ENCODE assay signal across 11 cellular contexts in the genomic region with DNA sequence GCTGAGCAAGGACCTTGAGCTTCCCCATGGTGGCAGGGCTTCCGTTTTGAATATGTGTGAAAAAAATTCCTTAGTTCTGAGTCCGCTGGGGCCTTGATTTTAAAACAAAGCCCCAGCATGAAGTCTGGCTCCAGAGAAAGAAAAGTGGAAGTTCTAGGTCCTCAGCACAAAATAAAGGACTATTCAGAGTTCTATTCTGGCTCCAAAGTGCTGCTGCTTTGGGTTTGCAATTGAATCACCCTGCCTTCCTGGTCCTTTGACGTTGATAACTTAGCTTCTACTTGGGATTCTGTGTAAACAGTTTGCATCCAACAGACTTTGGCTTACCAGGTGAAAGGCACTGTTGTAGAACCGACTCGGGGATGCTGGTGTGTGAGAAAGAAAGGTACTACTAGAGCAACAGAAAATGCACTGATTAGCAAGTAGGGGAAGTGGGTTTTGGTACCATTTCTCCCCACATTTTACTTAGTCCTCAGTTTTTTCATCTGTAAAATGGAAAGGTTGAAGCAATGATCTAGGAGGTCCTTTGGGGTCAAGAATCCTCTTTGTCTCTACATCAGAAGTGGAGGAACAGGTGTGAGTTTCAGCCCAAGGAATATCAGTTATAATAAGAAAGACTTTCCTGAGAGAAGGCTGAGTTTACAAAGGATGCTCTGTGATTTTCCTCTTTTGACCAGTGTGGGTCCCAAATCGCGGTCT. TPM values are rescaled to one million over a fixed set of nuclear protein-coding genes. Genes with fewer than 3 reads are reported as not detected.
DNase-seq lines count a peak whose midpoint lies in the region; ATAC-seq and TF ChIP-seq lines count a peak whose summit lies in the region.
"Had no signal": no experiment of that assay in that cellular context is flagged by ENCODE, and none has a peak within 500 bp of the region (broad histone marks: within the 10 kb centered on the region; RNA-seq: fewer than 3 reads in every experiment).

No MANE protein-coding gene starts in this region.

- TF ChIP-seq POLR2A in heart left ventricle (IDR thresholded peaks at IDR 0.05) = no peak
- TF ChIP-seq POLR2A in uterus (IDR thresholded peaks at IDR 0.05) = no peak

- no peaks in the 10 kb centered on the region for H4K20me1 ChIP-seq in hepatocyte (ENCODE audit: insufficient read depth, poor library complexity, severe bottlenecking)

- peak overlapping the region; percentile 62 for H2BK12ac ChIP-seq in trophoblast cell (ENCODE audit: low read length)

- H3K18ac ChIP-seq in trophoblast cell (ENCODE audit: low read length) = peak overlapping the region; percentile 70

- H3K4me1 ChIP-seq in heart left ventricle (peaks cover 3 to 93% (median 71%) of the 10 kb centered on the region in 12 donors), hepatocyte (ENCODE audit: insufficient read depth) (peaks cover 28% of the 10 kb centered on the region), trophoblast cell (ENCODE audit: control insufficient read depth in 1 of 2, insufficient read depth in 2 of 2, low read length in 2 of 2) (peaks cover 17 to 19% of the 10 kb centered on the region in 2 experiments), uterus (peaks cover 0 to 12% of the 10 kb centered on the region in 2 donors)

- no peaks in the 10 kb centered on the region for H3K27me3 ChIP-seq in heart left ventricle
- H3K27me3 ChIP-seq in hepatocyte = no peaks in the 10 kb centered on the region
- H3K27me3 ChIP-seq in trophoblast cell (ENCODE audit: insufficient read depth, low read length) = no peaks in the 10 kb centered on the region
- no peaks in the 10 kb centered on the region for H3K27me3 ChIP-seq in uterus

- H3K4me2 ChIP-seq in hepatocyte (peak overlapping the region; percentile 6), trophoblast cell (ENCODE audit: low read length) (peak overlapping the region; percentile 2)

- H3K4ac ChIP-seq in trophoblast cell (ENCODE audit: low read depth, low read length) = peak overlapping the region; percentile 42

- intact Hi-C loops in heart left ventricle (cut with DNase I) = no loop called here
- intact Hi-C loops in Right ventricle myocardium inferior (cut with DNase I) = no loop called here
- intact Hi-C loops in uterus (cut with DNase I; ENCODE audit: low total_unique reads) = no loop called here

- H3K4me3 ChIP-seq in heart left ventricle (no peak overlapping the region), hepatocyte (no peak overlapping the region), trophoblast cell (ENCODE audit: low read depth, low read length) (no peak overlapping the region), uterus (no peak overlapping the region)

- H3K36me3 ChIP-seq in heart left ventricle = peaks cover 0 to 2% (median 0%) of the 10 kb centered on the region in 9 donors
- no peaks in the 10 kb centered on the region for H3K36me3 ChIP-seq in hepatocyte (replicated peaks; ENCODE audit: insufficient read depth, low read depth)
- H3K36me3 ChIP-seq in trophoblast cell (ENCODE audit: control insufficient read depth in 1 of 2, insufficient read depth in 2 of 2, low read length in 2 of 2) = peaks cover 6 to 7% of the 10 kb centered on the region in 2 experiments
- no peaks in the 10 kb centered on the region for H3K36me3 ChIP-seq in uterus

- H2BK5ac ChIP-seq in trophoblast cell (ENCODE audit: low read depth, low read length, poor library complexity) = peak overlapping the region; percentile 90

- H3K14ac ChIP-seq in trophoblast cell (ENCODE audit: low read length) = peak overlapping the region; percentile 63

- H4K91ac ChIP-seq in trophoblast cell (ENCODE audit: low read depth, low read length) = peak overlapping the region; percentile 89

- H3K9me2 ChIP-seq in hepatocyte (replicated peaks; ENCODE audit: insufficient read depth) = no peaks in the 10 kb centered on the region

- H3K79me2 ChIP-seq in hepatocyte (no peaks in the 10 kb centered on the region), trophoblast cell (ENCODE audit: control insufficient read depth, insufficient read depth, low read length, poor library complexity) (peaks cover 5% of the 10 kb centered on the region)

- WGBS in heart left ventricle, 4 donors = 57 to 68% (median 64%) methylated on average over 7 of the region's 7 CpGs
- 62% methylated on average over 7 of the region's 7 CpGs for WGBS in hepatocyte (ENCODE audit: low lambda C conversion rate, missing lambda C conversion rate)
- no CpG with 5 or more reads among the region's 7 CpGs for WGBS in trophoblast cell (ENCODE audit: extremely low coverage, insufficient coverage, insufficient read length)

- H2AK5ac ChIP-seq in trophoblast cell (ENCODE audit: low read length) = peak overlapping the region; percentile 81

- H4K12ac ChIP-seq in trophoblast cell (ENCODE audit: low read depth, low read length) = no peak overlapping the region

- H2AFZ ChIP-seq in hepatocyte (peak overlapping the region; percentile 30), trophoblast cell (ENCODE audit: insufficient read depth, low read length, poor library complexity) (no peak overlapping the region)

- ATAC-seq in heart left ventricle (peak in 1 of 4 donors; percentile 17), Right ventricle myocardium inferior (no peak), GM18870 (IDR thresholded peaks at IDR 0.05; ENCODE audit: unreplicated experiment) (no peak)
- ATAC-seq: activated T-helper 17 cell treated with anti-CD3 and anti-CD28 coated beads, Interleukin-2, amount 50 U/mL, for 72 hours had no signal

- H3K27ac ChIP-seq in heart left ventricle = peak overlapping the region; percentile 34 to 87 (median 72)
- H3K27ac ChIP-seq in hepatocyte = peak overlapping the region; percentile 78
- H3K27ac ChIP-seq in trophoblast cell (ENCODE audit: low read depth, low read length) = peak overlapping the region; percentile 91
- peak overlapping the region; percentile 58 to 79 for H3K27ac ChIP-seq in uterus

- no peak overlapping the region for H3K23ac ChIP-seq in trophoblast cell (ENCODE audit: low read length)

- H3K9ac ChIP-seq in trophoblast cell (ENCODE audit: low read length) = no peak overlapping the region

- H4K8ac ChIP-seq in trophoblast cell (ENCODE audit: low read depth, low read length) = peak overlapping the region; percentile 76

- no peaks in the 10 kb centered on the region for H3K9me3 ChIP-seq in heart left ventricle
- no peaks in the 10 kb centered on the region for H3K9me3 ChIP-seq in hepatocyte (ENCODE audit: low read depth)
- no peaks in the 10 kb centered on the region for H3K9me3 ChIP-seq in trophoblast cell (ENCODE audit: insufficient read depth, low read depth, low read length)
- H3K9me3 ChIP-seq in uterus = no peaks in the 10 kb centered on the region

- H3K79me1 ChIP-seq in trophoblast cell (ENCODE audit: low read length) = peaks cover 31% of the 10 kb centered on the region

- DNase-seq in heart left ventricle (no peak), Right ventricle myocardium inferior (ENCODE audit: missing footprints) (no peak), hepatocyte (ENCODE audit: low spot score) (no peak), trophoblast cell (no peak), uterus (no peak), COLO829 (ENCODE audit: low spot score) (no peak)
- DNase-seq in activated naive CD4-positive, alpha-beta T cell treated with Interleukin-2 at 50 U/mL for 16 hours = no peak
- DNase-seq: NCI-H1417; stimulated activated naive CD4-positive, alpha-beta T cell had no signal

- peak overlapping the region; percentile 92 for H2BK120ac ChIP-seq in trophoblast cell (ENCODE audit: insufficient read depth, low read length, poor library complexity)

- TF ChIP-seq CTCF in heart left ventricle (IDR thresholded peaks at IDR 0.05) (no peak), hepatocyte (IDR thresholded peaks at IDR 0.05; ENCODE audit: poor library complexity) (no peak), uterus (IDR thresholded peaks at IDR 0.05) (no peak)

RNA-seq across cellular contexts. Expression of a gene that starts 28.4 kb away (rescaled TPM):
- total RNA-seq in heart left ventricle (1,000 to 10,000 TPM in 2 of 9 donors, 100 to 1,000 TPM in 7; 494 to 1,088 (median 585) TPM), Right ventricle myocardium inferior (862 TPM), hepatocyte (73.4 and 74.0 TPM in 2 replicates), uterus (1,000 to 10,000 TPM in 1 of 4 donors, 100 to 1,000 TPM in 3; 225 to 1,715 (median 711) TPM)
- polyA plus RNA-seq in heart left ventricle (100 to 1,000 TPM; 458 to 857 TPM), hepatocyte (122 and 129 TPM in 2 replicates)
- 821 and 869 TPM in 2 replicates for polyA plus RNA-seq in trophoblast cell (2013)
- total RNA-seq: activated T-helper 17 cell treated with anti-CD3 and anti-CD28 coated beads, Interleukin-2, amount 50 U/mL, for 72 hours had no signal
